2 cellular contexts compared by ENCODE assay signal in genomic region chr20:62805365-62805710, GRCh38.
A peak's percentile ranks its signal among the peaks of the same experiment; 100 is the strongest.
TF ChIP-seq lines count a peak whose summit lies in the region.

No MANE protein-coding gene starts in this region.

TF ChIP-seq in GM12878, 131 proteins besides CTCF, POLR2A, EP300 and RAD21:
- TF ChIP-seq MEF2A (IDR thresholded peaks at IDR 0.05; ENCODE audit: insufficient read depth, low read depth, low read length) (no peak), YY1 (IDR thresholded peaks at IDR 0.05; ENCODE audit: low read depth, low read length) (no peak), IKZF2 (IDR thresholded peaks at IDR 0.05) (0 out of 4 replicates have a peak, but pooled peaks of 1 of the 2 experiments have one; percentile 12), PKNOX1 (IDR thresholded peaks at IDR 0.05) (no peak), RAD51 (IDR thresholded peaks at IDR 0.05) (no peak)
TF ChIP-seq in GM12878: peak in this region for 1.

TF ChIP-seq in liver, 16 proteins besides CTCF, POLR2A, EP300 and RAD21:
- TF ChIP-seq YY1 (IDR thresholded peaks at IDR 0.05) (no peak), HNF4G (IDR thresholded peaks at IDR 0.05) (no peak), SP1 (IDR thresholded peaks at IDR 0.05) (no peak), GABPA (IDR thresholded peaks at IDR 0.05 in 1 of 2, conservative IDR thresholded peaks at IDR 0.05 in 1 of 2) (no peak), ZBTB33 (IDR thresholded peaks at IDR 0.05) (no peak), MAX (IDR thresholded peaks at IDR 0.05) (no peak), TAF1 (conservative IDR thresholded peaks at IDR 0.05) (no peak), ATF3 (IDR thresholded peaks at IDR 0.05) (no peak), RXRA (IDR thresholded peaks at IDR 0.05) (no peak), REST (IDR thresholded peaks at IDR 0.05) (no peak), FOXA2 (IDR thresholded peaks at IDR 0.05) (no peak), JUND (IDR thresholded peaks at IDR 0.05) (no peak), HNF4A (conservative IDR thresholded peaks at IDR 0.05) (no peak), NR2F2 (IDR thresholded peaks at IDR 0.05) (no peak), EGR1 (IDR thresholded peaks at IDR 0.05; ENCODE audit: low read depth in 2 of 2) (no peak), FOXA1 (IDR thresholded peaks at IDR 0.05) (no peak)
